ENCODE assay signal across 1 cellular context in the genomic region with DNA sequence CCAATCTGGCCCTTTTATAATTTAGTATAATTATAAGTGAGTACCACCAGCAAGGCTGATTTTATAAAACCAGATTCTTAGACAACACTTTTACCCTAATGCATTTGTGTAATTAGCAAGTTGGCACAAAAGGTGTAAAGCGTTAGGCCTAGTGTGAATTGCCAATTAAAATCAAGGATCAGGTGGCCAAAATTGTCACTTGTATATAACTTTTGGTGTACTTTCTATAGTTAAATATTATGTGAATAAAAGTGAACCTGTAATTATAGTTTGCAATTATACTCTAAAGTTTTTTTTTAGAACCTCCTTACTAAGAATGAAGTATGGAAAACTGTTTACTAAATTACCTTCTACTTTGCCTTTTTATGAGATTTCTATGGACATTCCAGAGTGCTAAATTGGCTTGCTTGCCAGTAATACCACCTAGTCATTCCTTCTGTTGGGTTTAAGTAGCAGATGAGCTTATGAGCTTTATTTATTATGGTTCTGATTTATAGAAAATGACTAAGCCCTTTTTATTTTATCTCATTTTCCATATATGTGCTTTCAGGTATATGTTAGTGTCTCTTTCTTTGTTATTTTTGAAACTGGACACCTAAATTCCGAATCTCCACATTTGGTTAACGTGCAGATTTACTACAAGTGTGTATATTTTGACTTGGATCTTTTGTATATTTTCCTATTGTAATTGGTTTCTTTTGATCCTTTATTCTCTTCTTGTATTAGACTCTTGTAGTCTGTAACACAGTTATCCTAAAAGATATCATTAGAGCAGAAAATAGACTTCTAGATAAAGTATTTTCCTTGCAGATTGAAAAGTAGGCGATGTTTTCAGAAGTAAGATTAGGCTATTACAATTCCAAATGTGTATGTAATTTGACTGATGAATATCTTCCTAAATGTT.
TF ChIP-seq lines count a peak whose summit lies in the region.

No MANE protein-coding gene starts in this region.

TF ChIP-seq in HEK293, 187 proteins besides CTCF, POLR2A, EP300 and RAD21 (continued from another document):
- TF ChIP-seq WT1 (tag by site-specific recombination; IDR thresholded peaks at IDR 0.05) (0 out of 2 replicates have a peak, but pooled peaks have one; percentile 12), ZNF560 (tag by site-specific recombination; IDR thresholded peaks at IDR 0.05; ENCODE audit: borderline replicate concordance) (no peak)
